32 cellular contexts compared by ENCODE assay signal in the genomic region with DNA sequence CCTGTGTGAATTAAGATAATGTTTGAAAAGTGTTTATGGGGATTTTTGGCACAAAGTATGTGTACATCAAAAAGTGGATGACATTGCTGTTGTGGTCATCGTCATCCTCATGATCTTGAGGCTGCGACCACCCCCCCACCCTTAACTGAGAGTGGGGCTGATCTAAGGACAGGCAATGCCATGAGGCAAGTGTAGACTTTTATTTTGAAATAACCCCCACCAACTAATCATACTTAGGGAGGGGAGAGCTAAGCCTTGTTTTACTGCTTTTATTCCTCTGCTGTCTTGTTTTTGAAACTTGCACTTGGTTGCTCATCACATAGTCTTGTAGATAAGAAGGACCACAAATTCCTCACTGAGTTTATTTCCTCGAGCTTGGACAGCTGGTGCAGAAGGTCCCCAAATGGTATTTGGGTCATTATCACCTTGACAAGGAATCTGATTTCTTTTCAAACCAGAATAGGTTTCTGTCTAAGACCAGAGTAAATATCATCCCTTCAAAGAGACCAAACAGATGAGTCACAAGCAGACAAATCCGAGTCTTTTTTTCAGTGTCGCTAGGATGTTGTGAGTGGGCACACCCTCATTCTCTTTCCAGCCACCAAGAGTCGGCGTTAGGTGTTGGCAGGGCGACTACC. TPM values are rescaled to one million over a fixed set of nuclear protein-coding genes. Genes with fewer than 3 reads are reported as not detected.
"Had no signal": no experiment of that assay in that cellular context is flagged by ENCODE, and none has a peak within 500 bp of the region (broad histone marks: within the 10 kb centered on the region; RNA-seq: fewer than 3 reads in every experiment).

No MANE protein-coding gene starts in this region.

- H3K4me1 Mint-ChIP-seq: endodermal cell; immature natural killer cell; naive thymus-derived CD8-positive, alpha-beta T cell had no signal

- H3K27ac Mint-ChIP-seq: activated naive CD4-positive, alpha-beta T cell treated with anti-CD3 and anti-CD28 coated beads for 36 hours; activated naive CD8-positive, alpha-beta T cell treated with anti-CD3 and anti-CD28 coated beads, Interleukin-2, amount 10 ng/mL, durations not matched to agents 7 days and 5 days; activated T-helper 1 cell treated with anti-CD3 and anti-CD28 coated beads, Interleukin-12 subunit alpha, Interleukin-12 subunit beta, Interleukin-2, Interleukin-4 antibody, amounts not matched to agents 30 ng/mL and 10 ng/mL and 1 ng/mL, durations not matched to agents 14 hours and 24 hours and 36 hours; dendritic cell treated with granulocyte-macrophage colony-stimulating factor and Interleukin-4, amounts not matched to agents 40 ng/mL and 50 ng/mL, for 4 days; endodermal cell; immature natural killer cell; stimulated activated naive CD8-positive, alpha-beta T cell treated with anti-CD3 and anti-CD28 coated beads, Interleukin-15, Interleukin-2, amounts not matched to agents 100 ng/mL and 50 ng/mL, for 24 hours had no signal

- H3K9me3 Mint-ChIP-seq: activated naive CD4-positive, alpha-beta T cell treated with anti-CD3 and anti-CD28 coated beads for 36 hours; activated naive CD8-positive, alpha-beta T cell treated with anti-CD3 and anti-CD28 coated beads, Interleukin-2, amount 10 ng/mL, durations not matched to agents 7 days and 5 days; activated T-helper 1 cell treated with anti-CD3 and anti-CD28 coated beads, Interleukin-12 subunit alpha, Interleukin-12 subunit beta, Interleukin-2, Interleukin-4 antibody, amounts not matched to agents 30 ng/mL and 10 ng/mL and 1 ng/mL, durations not matched to agents 14 hours and 24 hours and 36 hours; dendritic cell treated with granulocyte-macrophage colony-stimulating factor and Interleukin-4, amounts not matched to agents 40 ng/mL and 50 ng/mL, for 4 days; immature natural killer cell; naive thymus-derived CD8-positive, alpha-beta T cell; neural crest cell; stimulated activated naive CD8-positive, alpha-beta T cell treated with anti-CD3 and anti-CD28 coated beads, Interleukin-15, Interleukin-2, amounts not matched to agents 100 ng/mL and 50 ng/mL, for 24 hours had no signal

- ATAC-seq: foreskin keratinocyte; heart left ventricle; naive thymus-derived CD8-positive, alpha-beta T cell had no signal

- H3K27ac ChIP-seq: brain microvascular endothelial cell, esophagus muscularis mucosa, foreskin keratinocyte, heart left ventricle, right atrium auricular region, thoracic aorta, VCaP had no signal

- FAIRE-seq: astrocyte had no signal

- H3K36me3 Mint-ChIP-seq: activated naive CD8-positive, alpha-beta T cell treated with anti-CD3 and anti-CD28 coated beads, Interleukin-2, amount 10 ng/mL, durations not matched to agents 7 days and 5 days; immature natural killer cell; naive thymus-derived CD8-positive, alpha-beta T cell had no signal

- H3K4me3 ChIP-seq: esophagus muscularis mucosa, heart left ventricle, right atrium auricular region, thoracic aorta had no signal

- H3K9me3 ChIP-seq: esophagus muscularis mucosa, heart left ventricle, right atrium auricular region, thoracic aorta had no signal

- H3K4me3 Mint-ChIP-seq: activated naive CD4-positive, alpha-beta T cell treated with anti-CD3 and anti-CD28 coated beads for 36 hours; activated naive CD8-positive, alpha-beta T cell treated with anti-CD3 and anti-CD28 coated beads, Interleukin-2, amount 10 ng/mL, durations not matched to agents 7 days and 5 days; activated T-helper 1 cell treated with anti-CD3 and anti-CD28 coated beads, Interleukin-12 subunit alpha, Interleukin-12 subunit beta, Interleukin-2, Interleukin-4 antibody, amounts not matched to agents 30 ng/mL and 10 ng/mL and 1 ng/mL, durations not matched to agents 14 hours and 24 hours and 36 hours; dendritic cell treated with granulocyte-macrophage colony-stimulating factor and Interleukin-4, amounts not matched to agents 40 ng/mL and 50 ng/mL, for 4 days; endodermal cell; immature natural killer cell; naive thymus-derived CD8-positive, alpha-beta T cell; neural crest cell; stimulated activated naive CD8-positive, alpha-beta T cell treated with anti-CD3 and anti-CD28 coated beads, Interleukin-15, Interleukin-2, amounts not matched to agents 100 ng/mL and 50 ng/mL, for 24 hours had no signal

- DNase-seq: activated CD4-positive, alpha-beta T cell treated with anti-CD3 and anti-CD28 coated beads for 4 hours; activated CD4-positive, alpha-beta T cell treated with anti-CD3 and anti-CD28 coated beads, Interleukin-2, amount 50 U/mL, for 4 hours; activated effector memory CD4-positive, alpha-beta T cell treated with anti-CD3 and anti-CD28 coated beads, Interleukin-2, amount 50 U/mL, for 16 hours; activated naive CD4-positive, alpha-beta T cell treated with anti-CD3 and anti-CD28 coated beads for 36 hours; activated naive CD8-positive, alpha-beta T cell treated with anti-CD3 and anti-CD28 coated beads, Interleukin-2, amount 10 ng/mL, durations not matched to agents 7 days and 5 days; activated T-cell treated with anti-CD3 and anti-CD28 coated beads, Interleukin-2, amount 50 U/mL, for 1 hour; amniotic stem cell; brain microvascular endothelial cell; endodermal cell; foreskin keratinocyte; heart left ventricle; hypothalamus; immature natural killer cell; mesenchymal stem cell; naive thymus-derived CD8-positive, alpha-beta T cell; occipital lobe; stimulated activated CD4-positive, alpha-beta T cell treated with anti-CD3 and anti-CD28 coated beads, Interleukin-2, amount 100 ng/mL, for 48 hours had no signal

- H3K4me1 ChIP-seq: esophagus muscularis mucosa, foreskin keratinocyte, heart left ventricle, right atrium auricular region had no signal

RNA-seq across cellular contexts. Expression of gene SMOC1, which starts 23.9 kb away (rescaled TPM):
- total RNA-seq: activated naive CD4-positive, alpha-beta T cell treated with anti-CD3 and anti-CD28 coated beads for 36 hours; activated naive CD8-positive, alpha-beta T cell treated with anti-CD3 and anti-CD28 coated beads, Interleukin-2, amount 10 ng/mL, durations not matched to agents 7 days and 5 days; activated T-helper 1 cell treated with anti-CD3 and anti-CD28 coated beads, Interleukin-12 subunit alpha, Interleukin-12 subunit beta, Interleukin-2, Interleukin-4 antibody, amounts not matched to agents 30 ng/mL and 10 ng/mL and 1 ng/mL, durations not matched to agents 14 hours and 24 hours and 36 hours; endodermal cell; naive thymus-derived CD8-positive, alpha-beta T cell had no signal
- polyA plus RNA-seq: immature natural killer cell; naive thymus-derived CD8-positive, alpha-beta T cell had no signal

RNA-seq across cellular contexts. Expression of gene SLC10A1, which starts 58.3 kb away (rescaled TPM):
- total RNA-seq: activated naive CD4-positive, alpha-beta T cell treated with anti-CD3 and anti-CD28 coated beads for 36 hours; activated naive CD8-positive, alpha-beta T cell treated with anti-CD3 and anti-CD28 coated beads, Interleukin-2, amount 10 ng/mL, durations not matched to agents 7 days and 5 days; activated T-helper 1 cell treated with anti-CD3 and anti-CD28 coated beads, Interleukin-12 subunit alpha, Interleukin-12 subunit beta, Interleukin-2, Interleukin-4 antibody, amounts not matched to agents 30 ng/mL and 10 ng/mL and 1 ng/mL, durations not matched to agents 14 hours and 24 hours and 36 hours; astrocyte; cardiac septum; chondrocyte; endodermal cell; esophagus muscularis mucosa; foreskin keratinocyte; heart left ventricle; kidney epithelial cell; lower leg skin; naive thymus-derived CD8-positive, alpha-beta T cell; neural crest cell; occipital lobe; pulmonary artery endothelial cell; subcutaneous adipose tissue; thoracic aorta had no signal
- polyA plus RNA-seq: foreskin keratinocyte, heart left ventricle had no signal
